ENCODE assay signal across 23 cellular contexts in the genomic region with DNA sequence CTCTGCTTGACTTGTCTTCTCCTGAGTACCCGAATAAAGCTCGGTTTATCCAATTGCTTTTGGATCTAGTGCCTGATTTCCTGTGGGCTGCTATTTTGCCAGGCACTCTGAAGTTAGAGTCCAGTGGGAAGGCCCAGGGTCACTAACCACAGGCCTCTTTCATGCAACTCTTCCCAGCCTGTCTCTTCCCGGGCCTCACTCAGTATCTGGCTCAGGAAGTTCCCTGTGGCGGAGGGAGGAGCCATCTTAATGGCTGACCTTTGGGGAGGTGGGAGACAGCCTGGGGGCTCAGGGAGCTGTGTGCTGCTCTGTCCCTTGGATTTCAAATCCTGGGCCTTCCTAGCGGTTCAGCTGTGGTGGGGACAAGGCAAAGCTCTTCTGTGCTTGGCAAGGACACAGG.
"Had no signal": no experiment of that assay in that cellular context is flagged by ENCODE, and none has a peak within 500 bp of the region (broad histone marks: within the 10 kb centered on the region; RNA-seq: fewer than 3 reads in every experiment).

No MANE protein-coding gene starts in this region.

- H3K4me1 ChIP-seq: foreskin keratinocyte, gastroesophageal sphincter, heart left ventricle, lower lobe of right lung, parathyroid adenoma, right lobe of liver, stomach, thyroid gland, vagina had no signal

- H3K9ac ChIP-seq: parathyroid adenoma had no signal

- H3K9me3 ChIP-seq: lower lobe of right lung, right lobe of liver, thyroid gland, vagina had no signal

- H3K9me3 Mint-ChIP-seq: natural killer cell; stimulated activated effector memory CD8-positive, alpha-beta T cell treated with anti-CD3 and anti-CD28 coated beads, Interleukin-12 subunit alpha, Interleukin-12 subunit beta, amount 100 ng/mL, for 72 hours had no signal

- H3K4me3 Mint-ChIP-seq: natural killer cell; stimulated activated effector memory CD8-positive, alpha-beta T cell treated with anti-CD3 and anti-CD28 coated beads, Interleukin-12 subunit alpha, Interleukin-12 subunit beta, amount 100 ng/mL, for 72 hours had no signal

- H3K4me2 ChIP-seq: hepatocyte, smooth muscle cell had no signal

- H3K36me3 Mint-ChIP-seq: natural killer cell; stimulated activated effector memory CD8-positive, alpha-beta T cell treated with anti-CD3 and anti-CD28 coated beads, Interleukin-12 subunit alpha, Interleukin-12 subunit beta, amount 100 ng/mL, for 72 hours had no signal

- H3K27ac Mint-ChIP-seq: natural killer cell; progenitor cell of endocrine pancreas; stimulated activated effector memory CD8-positive, alpha-beta T cell treated with anti-CD3 and anti-CD28 coated beads, Interleukin-12 subunit alpha, Interleukin-12 subunit beta, amount 100 ng/mL, for 72 hours had no signal

- H3K4me3 ChIP-seq: gastroesophageal sphincter, heart left ventricle, hepatocyte, lower lobe of right lung, right lobe of liver, smooth muscle cell, stomach, thyroid gland, vagina had no signal

- DNase-seq: cortex of kidney; effector CD4-positive, alpha-beta T cell; heart left ventricle; left ventricle myocardium superior; lower lobe of right lung; natural killer cell; right lobe of liver; stimulated activated CD4-positive, alpha-beta T cell treated with anti-CD3 and anti-CD28 coated beads, Interleukin-2, amount 100 ng/mL, for 24 hours; stimulated activated CD4-positive, alpha-beta T cell treated with anti-CD3 and anti-CD28 coated beads, Interleukin-4, amount 100 ng/mL, for 24 hours; stimulated activated naive CD4-positive, alpha-beta T cell treated with Interleukin-2 at 50 U/mL for 16 hours; stomach; thyroid gland; trophoblast cell had no signal

- H3K27me3 ChIP-seq: foreskin keratinocyte, gastroesophageal sphincter, heart left ventricle, hepatocyte, right lobe of liver, stomach, thyroid gland, vagina had no signal

- H3K36me3 ChIP-seq: heart left ventricle, lower lobe of right lung, right lobe of liver, vagina had no signal

- H3K27ac ChIP-seq: epithelial cell of prostate, foreskin keratinocyte, gastroesophageal sphincter, heart left ventricle, hepatocyte, lower lobe of right lung, parathyroid adenoma, right lobe of liver, stomach, thyroid gland, vagina had no signal

- H3K79me2 ChIP-seq: hepatocyte, parathyroid adenoma had no signal

- H3K4me1 Mint-ChIP-seq: stimulated activated effector memory CD8-positive, alpha-beta T cell treated with anti-CD3 and anti-CD28 coated beads, Interleukin-12 subunit alpha, Interleukin-12 subunit beta, amount 100 ng/mL, for 72 hours had no signal

- ATAC-seq: esophagus mucosa, gastroesophageal sphincter, heart left ventricle, left ventricle myocardium superior, lower lobe of right lung, natural killer cell, right lobe of liver had no signal
